Comparison of ENCODE assay signal across 23 cellular contexts in genomic region chr17:61459434-61459809, GRCh38. TPM values are rescaled to one million over a fixed set of nuclear protein-coding genes. Genes with fewer than 3 reads are reported as not detected.
"Had no signal": no experiment of that assay in that cellular context is flagged by ENCODE, and none has a peak within 500 bp of the region (broad histone marks: within the 10 kb centered on the region; RNA-seq: fewer than 3 reads in every experiment).

No MANE protein-coding gene starts in this region.

- H3K4me3 ChIP-seq: coronary artery, psoas muscle, sigmoid colon, skin epidermis, suprapubic skin, thyroid gland, vagina had no signal

- H3K4me1 ChIP-seq: parathyroid adenoma, psoas muscle had no signal

- H3K9ac ChIP-seq: parathyroid adenoma had no signal

- DNase-seq: effector CD4-positive, alpha-beta T cell; erythroblast; foreskin melanocyte; hippocampal formation; midbrain; occipital lobe; psoas muscle; retina; stimulated activated CD4-positive, alpha-beta T cell treated with anti-CD3 and anti-CD28 coated beads, Interleukin-2, amount 100 ng/mL, for 48 hours; stimulated activated naive CD4-positive, alpha-beta T cell treated with Interleukin-2 at 50 U/mL for 16 hours; thyroid gland had no signal

- H2AFZ ChIP-seq: parathyroid adenoma had no signal

- H3K79me2 ChIP-seq: parathyroid adenoma had no signal

- ATAC-seq: left lobe of liver; natural killer cell treated with Interleukin-12 subunit alpha and Interleukin-12 subunit beta and Interleukin-15 and Interleukin-18, amount 100 ng/mL, for 72 hours; psoas muscle had no signal

- H3K36me3 ChIP-seq: sigmoid colon, suprapubic skin, thyroid gland, vagina had no signal

- H3K9me3 ChIP-seq: psoas muscle, sigmoid colon, suprapubic skin, thyroid gland, vagina had no signal

- H3K27ac ChIP-seq: coronary artery, parathyroid adenoma, psoas muscle, sigmoid colon, skin epidermis, suprapubic skin, thyroid gland, vagina had no signal

- FAIRE-seq: endothelial cell of umbilical vein had no signal

RNA-seq across cellular contexts. Expression of gene TBX4, which starts 7.2 kb away (rescaled TPM):
- total RNA-seq: chondrocyte; dermis microvascular lymphatic vessel endothelial cell; endodermal cell; endothelial cell of umbilical vein; left lobe of liver; natural killer cell treated with Interleukin-12 subunit alpha and Interleukin-12 subunit beta and Interleukin-15 and Interleukin-18, amount 100 ng/mL, for 72 hours; occipital lobe; sigmoid colon; vagina had no signal
- polyA plus RNA-seq: endothelial cell of umbilical vein, psoas muscle, sigmoid colon had no signal

RNA-seq across cellular contexts. Expression of gene TBX2, which starts 59.8 kb away (rescaled TPM):
- total RNA-seq: dermis microvascular lymphatic vessel endothelial cell, endothelial cell of umbilical vein had no signal
- polyA plus RNA-seq: endothelial cell of umbilical vein had no signal
